9 cellular contexts compared by ENCODE assay signal in genomic region chr19:2268480-2268830, GRCh38. TPM values are rescaled to one million over a fixed set of nuclear protein-coding genes. Genes with fewer than 3 reads are reported as not detected.
DNase-seq lines count a peak whose midpoint lies in the region; ATAC-seq, FAIRE-seq and TF ChIP-seq lines count a peak whose summit lies in the region.
"Had no signal": no experiment of that assay in that cellular context is flagged by ENCODE, and none has a peak within 500 bp of the region (broad histone marks: within the 10 kb centered on the region; RNA-seq: fewer than 3 reads in every experiment).

No MANE protein-coding gene starts in this region.

- TF ChIP-seq RAD21 in GM12878 (IDR thresholded peaks at IDR 0.05; ENCODE audit: insufficient read depth, low read depth, low read length) = no peak

- POLR2A ChIA-PET in GM12878 (lab: Charles Lee) = interaction anchor here (1.0 kb wide), 1 partner anchor 13 kb away, joined by 3 read pairs; no protein-coding TSS in a partner anchor

- ATAC-seq in left ventricle myocardium superior = no peak
- no peak for ATAC-seq in GM12878
- ATAC-seq in HG03354 (IDR thresholded peaks at IDR 0.05; ENCODE audit: poor library complexity, severe bottlenecking, unreplicated experiment) = no peak
- ATAC-seq in GM18511 (IDR thresholded peaks at IDR 0.05; ENCODE audit: unreplicated experiment) = no peak

- H3K9me3 ChIP-seq in left ventricle myocardium inferior (replicated peaks) (no peaks in the 10 kb centered on the region), GM12878 (replicated peaks; ENCODE audit: control insufficient read depth, insufficient read depth, low read length) (no peaks in the 10 kb centered on the region), mucosa of rectum (ENCODE audit: control insufficient read depth in 2 of 2, low read length in 2 of 2) (no peaks in the 10 kb centered on the region)

- H3K27me3 ChIP-seq in left ventricle myocardium inferior (ENCODE audit: low read depth) (no peaks in the 10 kb centered on the region), GM12878 (replicated peaks in 1 of 2; ENCODE audit: control insufficient read depth in 2 of 2, insufficient read depth in 2 of 2, low read length in 1 of 2) (no peaks in the 10 kb centered on the region), mucosa of rectum (ENCODE audit: control insufficient read depth in 2 of 2, insufficient read depth in 2 of 2, low read length in 2 of 2) (no peaks in the 10 kb centered on the region)

- no peak for TF ChIP-seq EP300 in GM12878 (IDR thresholded peaks at IDR 0.05; ENCODE audit: borderline replicate concordance in 1 of 2, control insufficient read depth in 1 of 2, low read depth in 2 of 2, low read length in 2 of 2)

- DNase-seq in left ventricle myocardium inferior = no peak
- DNase-seq in left ventricle myocardium superior = no peak
- DNase-seq in GM12878 (ENCODE audit: low read depth, low spot score) = no peak
- no peak for DNase-seq in NCI-H2171 (lab: John Stamatoyannopoulos, UW)
- no peak for DNase-seq in NCI-H146 treated with DMSO at 0.1 percent for 48 hours (lab: John Stamatoyannopoulos, UW; ENCODE audit: unreplicated experiment)

- peak overlapping the region; percentile 81; the same call in 1 of the 2 replicates for H2AFZ ChIP-seq in GM12878 (ENCODE audit: control insufficient read depth, low read depth, low read length)

- WGBS in GM12878 (ENCODE audit: insufficient coverage, insufficient replicate concordance, low lambda C conversion rate, missing lambda C conversion rate) = 49% methylated on average over 4 of the region's 4 CpGs

- H3K9ac ChIP-seq in GM12878 (ENCODE audit: control insufficient read depth, insufficient read depth, low read length) (no peak overlapping the region; the same call in 1 of the 2 replicates), mucosa of rectum (ENCODE audit: low read depth in 1 of 2, low read length in 2 of 2) (no peak overlapping the region)

- H3K36me3 ChIP-seq in left ventricle myocardium inferior = peaks cover 25% of the 10 kb centered on the region
- H3K36me3 ChIP-seq in GM12878 (ENCODE audit: control insufficient read depth in 2 of 2, insufficient read depth in 2 of 2, low read length in 1 of 2) = peaks cover 0 to 12% of the 10 kb centered on the region in 2 experiments; a peak in 3 of 4 replicates
- peaks cover 11 to 14% of the 10 kb centered on the region in 2 donors for H3K36me3 ChIP-seq in mucosa of rectum (ENCODE audit: control insufficient read depth in 2 of 2, insufficient read depth in 2 of 2, low read length in 2 of 2)

- in situ Hi-C loops in GM12878 (cut with MboI) = no loop called here

- CTCF ChIA-PET in GM12878 (lab: Yijun Ruan, JAX) = no interaction called here

- peaks cover 46% of the 10 kb centered on the region for H3K79me2 ChIP-seq in GM12878 (ENCODE audit: control insufficient read depth, insufficient read depth, low read length)

- FAIRE-seq in GM12878 (lab: Jason Lieb, UNC) = no peak

- intact Hi-C loops in left ventricle myocardium inferior (cut with micrococcal nuclease) = no loop called here
- intact Hi-C loops in left ventricle myocardium superior (cut with micrococcal nuclease) = no loop called here
- intact Hi-C loops in GM12878 (cut with micrococcal nuclease; ENCODE audit: unreplicated experiment) = loop anchor here (5.0 to 10.0 kb wide), 2 partner anchors 101 to 174 kb away; partner anchors contain the start of genes IZUMO4 and MOB3A

- peak overlapping the region; percentile 44; the same call in 1 of the 2 replicates for H3K4me2 ChIP-seq in GM12878 (ENCODE audit: control insufficient read depth, insufficient read depth)

- H3K4me1 ChIP-seq in left ventricle myocardium inferior = peaks cover 53% of the 10 kb centered on the region
- peaks cover 14% of the 10 kb centered on the region for H3K4me1 ChIP-seq in GM12878 (ENCODE audit: control insufficient read depth, insufficient read depth, low read length)
- H3K4me1 ChIP-seq in mucosa of rectum (ENCODE audit: control insufficient read depth in 2 of 2, insufficient read depth in 2 of 2, low read length in 2 of 2) = peaks cover 32 to 34% of the 10 kb centered on the region in 2 donors

- H3K27ac ChIP-seq in left ventricle myocardium inferior (replicated peaks) (peak overlapping the region; percentile 98), GM12878 (ENCODE audit: control insufficient read depth, insufficient read depth) (no peak overlapping the region), mucosa of rectum (ENCODE audit: low read depth in 2 of 2, low read length in 2 of 2) (no peak overlapping the region)

- TF ChIP-seq POLR2A in GM12878 (IDR thresholded peaks at IDR 0.05; ENCODE audit: low read depth, low read length) = no peak

- no TSS peak for BruUV-seq in GM12878 (replicated peaks; lab: Mats Ljungman, UMichigan)

- no peak for TF ChIP-seq CTCF in left ventricle myocardium inferior (IDR thresholded peaks at IDR 0.05; ENCODE audit: borderline replicate concordance)
- TF ChIP-seq CTCF in GM12878 (IDR thresholded peaks at IDR 0.05 in 2 of 3, conservative IDR thresholded peaks at IDR 0.05 in 1 of 3; ENCODE audit: control insufficient read depth in 2 of 3, extremely low read depth in 1 of 3, insufficient read depth in 1 of 3, low read depth in 3 of 3, low read length in 3 of 3) = no peak

- SMC1A ChIA-PET in GM12878 (lab: Charles Lee; ENCODE audit: uncharacterized antibody, unreplicated experiment) = no interaction called here

- RAD21 ChIA-PET in GM12878 (lab: Charles Lee; ENCODE audit: unreplicated experiment) = no interaction called here

- peak overlapping the region; percentile 99 for H3K4me3 ChIP-seq in left ventricle myocardium inferior
- peak overlapping the region; percentile 81; the same call in 1 of the 2 replicates for H3K4me3 ChIP-seq in GM12878
- H3K4me3 ChIP-seq in mucosa of rectum (ENCODE audit: low read length in 2 of 2) = peak overlapping the region; percentile 81

- H4K20me1 ChIP-seq in GM12878 (ENCODE audit: control insufficient read depth, insufficient read depth) = peaks cover 8% of the 10 kb centered on the region; the same call in 1 of the 2 replicates

RNA-seq across cellular contexts. Expression of gene JSRP1, which starts 12.2 kb away (rescaled TPM):
- total RNA-seq in left ventricle myocardium inferior = 0.36 TPM
- total RNA-seq in left ventricle myocardium superior = not detected
- total RNA-seq in GM12878 (2013; cell fraction: nucleolus; rRNA removed) = not detected in 2 replicates
- total RNA-seq in GM12878 (2014; rRNA removed) = not detected in 2 replicates
- total RNA-seq in GM12878 (2014; rRNA removed; fragmentation: Illumina TruSeq; extraction: Trizol) = not detected in 2 replicates
- total RNA-seq in GM12878 (2021) = 0.41 and 0.43 TPM in 2 replicates
- polyA plus RNA-seq in GM12878 (2011; ENCODE audit: low read depth) = not detected
- not detected in 2 replicates for polyA plus RNA-seq in GM12878 (2011; rRNA removed)
- polyA plus RNA-seq in GM12878 (2011; cell fraction: cytosol; rRNA removed) = 0.10 TPM in 1 of 2 replicates, not detected in the other
- 0.13 TPM in 1 of 2 replicates, not detected in the other for polyA plus RNA-seq in GM12878 (2011; cell fraction: nucleus; rRNA removed)
- polyA plus RNA-seq in GM12878 (2012) = 0.90 and 2.8 TPM in 2 replicates
- not detected in 2 replicates for polyA plus RNA-seq in GM12878 (2014; fragmentation: Illumina TruSeq; extraction: Trizol)
- polyA plus RNA-seq in GM12878 (2014; fragmentation: Nextera tagmentation; extraction: Ambion mirVana) = not detected
- 0.14 TPM in 1 of 2 replicates, not detected in the other for polyA plus RNA-seq in GM12878 (2014; rRNA removed)
- under 1 TPM; 0.49 to 0.91 TPM for polyA plus RNA-seq in GM12878 (2016; fragmentation: Nextera tagmentation; extraction: Ambion mirVana)
- 0.72 TPM in 1 of 2 replicates, not detected in the other for polyA minus RNA-seq in GM12878 (2011; rRNA and poly(A)+ RNA removed)
- polyA minus RNA-seq in GM12878 (2011; cell fraction: cytosol; rRNA and poly(A)+ RNA removed) = not detected in 2 replicates
- not detected in 2 replicates for polyA minus RNA-seq in GM12878 (2011; cell fraction: nucleus; rRNA and poly(A)+ RNA removed)
- total RNA-seq: M059J had no signal

RNA-seq across cellular contexts. Expression of gene PEAK3, which starts 13.5 kb away (rescaled TPM):
- total RNA-seq in left ventricle myocardium inferior (0.77 TPM), left ventricle myocardium superior (0.87 TPM), GM12878 (2014; rRNA removed) (not detected in 2 replicates), GM12878 (2014; rRNA removed; fragmentation: Illumina TruSeq; extraction: Trizol) (not detected in 2 replicates), GM12878 (2021) (0.10 and 0.13 TPM in 2 replicates)
- total RNA-seq in GM12878 (2013; cell fraction: nucleolus; rRNA removed) = not detected in 2 replicates
- polyA plus RNA-seq in GM12878 (2011; ENCODE audit: low read depth) = 0.09 TPM
- polyA plus RNA-seq in GM12878 (2011; rRNA removed) (0.03 TPM in 1 of 2 replicates, not detected in the other), GM12878 (2014; fragmentation: Illumina TruSeq; extraction: Trizol) (not detected in 2 replicates), GM12878 (2014; fragmentation: Nextera tagmentation; extraction: Ambion mirVana) (not detected), GM12878 (2014; rRNA removed) (not detected in 2 replicates), GM12878 (2016; fragmentation: Nextera tagmentation; extraction: Ambion mirVana) (under 1 TPM in 1 of 2 experiments, not detected in 1; 0.05 TPM)
- polyA plus RNA-seq in GM12878 (2011; cell fraction: cytosol; rRNA removed) = not detected in 2 replicates
- 0.06 and 0.19 TPM in 2 replicates for polyA plus RNA-seq in GM12878 (2011; cell fraction: nucleus; rRNA removed)
- 0.25 and 1.1 TPM in 2 replicates for polyA plus RNA-seq in GM12878 (2012)
- 0.05 TPM in 1 of 2 replicates, not detected in the other for polyA minus RNA-seq in GM12878 (2011; rRNA and poly(A)+ RNA removed)
- polyA minus RNA-seq in GM12878 (2011; cell fraction: cytosol; rRNA and poly(A)+ RNA removed) = 0.52 TPM in 1 of 2 replicates, not detected in the other
- 0.12 and 0.19 TPM in 2 replicates for polyA minus RNA-seq in GM12878 (2011; cell fraction: nucleus; rRNA and poly(A)+ RNA removed)
- total RNA-seq: M059J had no signal

RNA-seq across cellular contexts. Expression of gene AMH, which starts 19.3 kb away (rescaled TPM):
- total RNA-seq in left ventricle myocardium inferior = 1.1 TPM
- 1.6 TPM for total RNA-seq in left ventricle myocardium superior
- 3.2 and 4.9 TPM in 2 replicates for total RNA-seq in GM12878 (2013; cell fraction: nucleolus; rRNA removed)
- 1.4 and 1.7 TPM in 2 replicates for total RNA-seq in GM12878 (2014; rRNA removed)
- 0.18 TPM in 1 of 2 replicates, not detected in the other for total RNA-seq in GM12878 (2014; rRNA removed; fragmentation: Illumina TruSeq; extraction: Trizol)
- total RNA-seq in GM12878 (2021) = 2.1 and 3.5 TPM in 2 replicates
- polyA plus RNA-seq in GM12878 (2011; ENCODE audit: low read depth) = not detected
- 0.20 and 0.22 TPM in 2 replicates for polyA plus RNA-seq in GM12878 (2011; rRNA removed)
- polyA plus RNA-seq in GM12878 (2011; cell fraction: cytosol; rRNA removed) = 0.30 and 0.89 TPM in 2 replicates
- 15.5 and 28.6 TPM in 2 replicates for polyA plus RNA-seq in GM12878 (2011; cell fraction: nucleus; rRNA removed)
- 0.27 and 0.92 TPM in 2 replicates for polyA plus RNA-seq in GM12878 (2012)
- polyA plus RNA-seq in GM12878 (2014; fragmentation: Illumina TruSeq; extraction: Trizol) = not detected in 2 replicates
- polyA plus RNA-seq in GM12878 (2014; fragmentation: Nextera tagmentation; extraction: Ambion mirVana) = not detected
- 2.6 TPM in 2 replicates for polyA plus RNA-seq in GM12878 (2014; rRNA removed)
- under 1 TPM in 1 of 2 experiments, not detected in 1; 0.17 TPM for polyA plus RNA-seq in GM12878 (2016; fragmentation: Nextera tagmentation; extraction: Ambion mirVana)
- 0.31 TPM in 1 of 2 replicates, not detected in the other for polyA minus RNA-seq in GM12878 (2011; rRNA and poly(A)+ RNA removed)
- 1.2 TPM in 1 of 2 replicates, not detected in the other for polyA minus RNA-seq in GM12878 (2011; cell fraction: cytosol; rRNA and poly(A)+ RNA removed)
- 1.6 and 5.0 TPM in 2 replicates for polyA minus RNA-seq in GM12878 (2011; cell fraction: nucleus; rRNA and poly(A)+ RNA removed)

RNA-seq across cellular contexts. Expression of gene SF3A2, which starts 31.8 kb away (rescaled TPM):
- total RNA-seq in left ventricle myocardium inferior (28.7 TPM), left ventricle myocardium superior (31.4 TPM), GM12878 (2014; rRNA removed) (41.5 and 49.3 TPM in 2 replicates), GM12878 (2014; rRNA removed; fragmentation: Illumina TruSeq; extraction: Trizol) (12.3 and 15.6 TPM in 2 replicates), GM12878 (2021) (132 and 143 TPM in 2 replicates)
- total RNA-seq in GM12878 (2013; cell fraction: nucleolus; rRNA removed) = 88.3 and 88.5 TPM in 2 replicates
- polyA plus RNA-seq in GM12878 (2011; ENCODE audit: low read depth) = 49.8 TPM
- polyA plus RNA-seq in GM12878 (2011; rRNA removed) (3.3 and 5.4 TPM in 2 replicates), GM12878 (2014; fragmentation: Illumina TruSeq; extraction: Trizol) (2.4 and 26.9 TPM in 2 replicates), GM12878 (2014; fragmentation: Nextera tagmentation; extraction: Ambion mirVana) (under 1 TPM; 0.33 to 0.55 TPM), GM12878 (2014; rRNA removed) (36.2 and 61.3 TPM in 2 replicates), GM12878 (2016; fragmentation: Nextera tagmentation; extraction: Ambion mirVana) (10 to 100 TPM; 34.4 to 39.7 TPM)
- 11.1 and 14.5 TPM in 2 replicates for polyA plus RNA-seq in GM12878 (2011; cell fraction: cytosol; rRNA removed)
- 89.6 and 126 TPM in 2 replicates for polyA plus RNA-seq in GM12878 (2011; cell fraction: nucleus; rRNA removed)
- 86.1 and 131 TPM in 2 replicates for polyA plus RNA-seq in GM12878 (2012)
- 10.2 and 25.5 TPM in 2 replicates for polyA minus RNA-seq in GM12878 (2011; rRNA and poly(A)+ RNA removed)
- 30.7 and 38.0 TPM in 2 replicates for polyA minus RNA-seq in GM12878 (2011; cell fraction: cytosol; rRNA and poly(A)+ RNA removed)
- polyA minus RNA-seq in GM12878 (2011; cell fraction: nucleus; rRNA and poly(A)+ RNA removed) = 69.4 and 102 TPM in 2 replicates

RNA-seq across cellular contexts. Expression of gene PLEKHJ1, which starts 32.3 kb away (rescaled TPM):
- total RNA-seq in left ventricle myocardium inferior (47.8 TPM), left ventricle myocardium superior (60.7 TPM), GM12878 (2014; rRNA removed) (131 and 133 TPM in 2 replicates), GM12878 (2014; rRNA removed; fragmentation: Illumina TruSeq; extraction: Trizol) (42.8 and 49.7 TPM in 2 replicates), GM12878 (2021) (92.9 and 98.0 TPM in 2 replicates)
- 30.4 and 31.3 TPM in 2 replicates for total RNA-seq in GM12878 (2013; cell fraction: nucleolus; rRNA removed)
- 24.5 TPM for polyA plus RNA-seq in GM12878 (2011; ENCODE audit: low read depth)
- polyA plus RNA-seq in GM12878 (2011; rRNA removed) (27.7 and 52.0 TPM in 2 replicates), GM12878 (2014; fragmentation: Illumina TruSeq; extraction: Trizol) (13.8 and 32.4 TPM in 2 replicates), GM12878 (2014; fragmentation: Nextera tagmentation; extraction: Ambion mirVana) (1 to 10 TPM; 1.3 to 6.9 TPM), GM12878 (2014; rRNA removed) (133 and 158 TPM in 2 replicates), GM12878 (2016; fragmentation: Nextera tagmentation; extraction: Ambion mirVana) (100 to 1,000 TPM; 119 to 125 TPM)
- 90.9 and 142 TPM in 2 replicates for polyA plus RNA-seq in GM12878 (2011; cell fraction: cytosol; rRNA removed)
- polyA plus RNA-seq in GM12878 (2011; cell fraction: nucleus; rRNA removed) = 85.3 and 98.1 TPM in 2 replicates
- 53.2 and 83.0 TPM in 2 replicates for polyA plus RNA-seq in GM12878 (2012)
- polyA minus RNA-seq in GM12878 (2011; rRNA and poly(A)+ RNA removed) = 9.7 and 26.1 TPM in 2 replicates
- polyA minus RNA-seq in GM12878 (2011; cell fraction: cytosol; rRNA and poly(A)+ RNA removed) = 12.0 and 16.9 TPM in 2 replicates
- 14.1 and 27.3 TPM in 2 replicates for polyA minus RNA-seq in GM12878 (2011; cell fraction: nucleus; rRNA and poly(A)+ RNA removed)
